In genomic region chr10:102132563-102133372, GRCh38 we compare ENCODE assay signal across 8 cellular contexts. TPM values are rescaled to one million over a fixed set of nuclear protein-coding genes. Genes with fewer than 3 reads are reported as not detected.
A peak's percentile ranks its signal among the peaks of the same experiment; 100 is the strongest.
DNase-seq lines count a peak whose midpoint lies in the region; ATAC-seq, FAIRE-seq and TF ChIP-seq lines count a peak whose summit lies in the region.

A gene with protein sequence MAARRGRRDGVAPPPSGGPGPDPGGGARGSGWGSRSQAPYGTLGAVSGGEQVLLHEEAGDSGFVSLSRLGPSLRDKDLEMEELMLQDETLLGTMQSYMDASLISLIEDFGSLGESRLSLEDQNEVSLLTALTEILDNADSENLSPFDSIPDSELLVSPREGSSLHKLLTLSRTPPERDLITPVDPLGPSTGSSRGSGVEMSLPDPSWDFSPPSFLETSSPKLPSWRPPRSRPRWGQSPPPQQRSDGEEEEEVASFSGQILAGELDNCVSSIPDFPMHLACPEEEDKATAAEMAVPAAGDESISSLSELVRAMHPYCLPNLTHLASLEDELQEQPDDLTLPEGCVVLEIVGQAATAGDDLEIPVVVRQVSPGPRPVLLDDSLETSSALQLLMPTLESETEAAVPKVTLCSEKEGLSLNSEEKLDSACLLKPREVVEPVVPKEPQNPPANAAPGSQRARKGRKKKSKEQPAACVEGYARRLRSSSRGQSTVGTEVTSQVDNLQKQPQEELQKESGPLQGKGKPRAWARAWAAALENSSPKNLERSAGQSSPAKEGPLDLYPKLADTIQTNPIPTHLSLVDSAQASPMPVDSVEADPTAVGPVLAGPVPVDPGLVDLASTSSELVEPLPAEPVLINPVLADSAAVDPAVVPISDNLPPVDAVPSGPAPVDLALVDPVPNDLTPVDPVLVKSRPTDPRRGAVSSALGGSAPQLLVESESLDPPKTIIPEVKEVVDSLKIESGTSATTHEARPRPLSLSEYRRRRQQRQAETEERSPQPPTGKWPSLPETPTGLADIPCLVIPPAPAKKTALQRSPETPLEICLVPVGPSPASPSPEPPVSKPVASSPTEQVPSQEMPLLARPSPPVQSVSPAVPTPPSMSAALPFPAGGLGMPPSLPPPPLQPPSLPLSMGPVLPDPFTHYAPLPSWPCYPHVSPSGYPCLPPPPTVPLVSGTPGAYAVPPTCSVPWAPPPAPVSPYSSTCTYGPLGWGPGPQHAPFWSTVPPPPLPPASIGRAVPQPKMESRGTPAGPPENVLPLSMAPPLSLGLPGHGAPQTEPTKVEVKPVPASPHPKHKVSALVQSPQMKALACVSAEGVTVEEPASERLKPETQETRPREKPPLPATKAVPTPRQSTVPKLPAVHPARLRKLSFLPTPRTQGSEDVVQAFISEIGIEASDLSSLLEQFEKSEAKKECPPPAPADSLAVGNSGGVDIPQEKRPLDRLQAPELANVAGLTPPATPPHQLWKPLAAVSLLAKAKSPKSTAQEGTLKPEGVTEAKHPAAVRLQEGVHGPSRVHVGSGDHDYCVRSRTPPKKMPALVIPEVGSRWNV (N-terminal part only) (plus strand): TSS chr10:102133040. CDS start chr10:102133069, 29 bp downstream.

- peaks cover 28% of the 10 kb centered on the region for H3K4me1 ChIP-seq in smooth muscle cell (ENCODE audit: low read depth)

- peaks cover 42% of the 10 kb centered on the region for H4K20me1 ChIP-seq in smooth muscle cell (ENCODE audit: low read depth)

- under 1% methylated on average over 64 of the region's 64 CpGs for WGBS in smooth muscle cell (ENCODE audit: low lambda C conversion rate)

- peak within 1 kb of the TSS; percentile 73 for H2AFZ ChIP-seq in smooth muscle cell (ENCODE audit: low read depth)

- peak; percentile 28 for FAIRE-seq in bronchial epithelial cell (lab: Jason Lieb, UNC)

- peak within 1 kb of the TSS; percentile 93 for H3K27ac ChIP-seq in smooth muscle cell (ENCODE audit: low read depth)

- peak within 1 kb of the TSS; percentile 82 for H3K4me3 ChIP-seq in WI38 (ENCODE audit: low read depth, low read length)
- peak within 1 kb of the TSS; percentile 100 for H3K4me3 ChIP-seq in bronchial epithelial cell (ENCODE audit: low read depth, low read length)
- peak within 1 kb of the TSS; percentile 86 for H3K4me3 ChIP-seq in smooth muscle cell

- TF ChIP-seq CTCF in AG09319 (IDR thresholded peaks at IDR 0.05; ENCODE audit: low read depth, low read length) (peak; percentile 88), WI38 (IDR thresholded peaks at IDR 0.05; ENCODE audit: low read depth, low read length) (peak; percentile 75), bronchial epithelial cell (IDR thresholded peaks at IDR 0.05; ENCODE audit: insufficient read depth, low read length, severe bottlenecking) (peak; percentile 87), smooth muscle cell (IDR thresholded peaks at IDR 0.05; ENCODE audit: borderline replicate concordance, insufficient read depth, poor library complexity, severe bottlenecking) (peak; percentile 87)

- peak within 1 kb of the TSS; percentile 94 for H3K9ac ChIP-seq in smooth muscle cell (ENCODE audit: low read depth)

- H3K27me3 ChIP-seq in bronchial epithelial cell (ENCODE audit: control insufficient read depth, insufficient read depth, low read length) (no peaks in the 10 kb centered on the region), smooth muscle cell (ENCODE audit: low read depth) (no peaks in the 10 kb centered on the region)

- peak within 1 kb of the TSS; percentile 82 for H3K4me2 ChIP-seq in smooth muscle cell

- ATAC-seq in GM18909 (IDR thresholded peaks at IDR 0.05; ENCODE audit: poor library complexity, unreplicated experiment): peak; percentile 96
- peak; percentile 95 for ATAC-seq in HG03175 (IDR thresholded peaks at IDR 0.05; ENCODE audit: unreplicated experiment)

- H3K36me3 ChIP-seq in bronchial epithelial cell (ENCODE audit: control insufficient read depth, insufficient read depth, low read length): peaks cover 3% of the 10 kb centered on the region
- no peaks in the 10 kb centered on the region for H3K36me3 ChIP-seq in smooth muscle cell (ENCODE audit: low read depth)

- H3K9me3 ChIP-seq in smooth muscle cell (replicated peaks; ENCODE audit: low read depth): no peaks in the 10 kb centered on the region

- H3F3A ChIP-seq in smooth muscle cell (ENCODE audit: low read depth): peaks cover 8% of the 10 kb centered on the region

- DNase-seq in AG09319 (ENCODE audit: extremely low read depth, low read depth) (peak; percentile 97), NCI-H2227 treated with DMSO at 0.1 percent for 48 hours (lab: John Stamatoyannopoulos, UW) (peak; percentile 97), bronchial epithelial cell (ENCODE audit: low read depth) (peak; percentile 96), iPS-NIHi11 (ENCODE audit: low spot score) (peak; percentile 97), smooth muscle cell (lab: John Stamatoyannopoulos, UW; ENCODE audit: unreplicated experiment) (peak; percentile 90)

- H3K79me2 ChIP-seq in smooth muscle cell (ENCODE audit: low read depth): peaks cover 45% of the 10 kb centered on the region

RNA-seq across cellular contexts. Expression of the gene that starts here (rescaled TPM):
- total RNA-seq in bronchial epithelial cell (7.8 and 10.0 TPM in 2 replicates), smooth muscle cell (22.2 and 38.1 TPM in 2 replicates)
- polyA plus RNA-seq in smooth muscle cell: 36.0 and 39.0 TPM in 2 replicates

Comparison
In these comparisons a context has a peak if more than half of its experiments do, and no peak if none do; other contexts are left out.
1. Peak in every context shown above with its lines: DNase-seq, ATAC-seq, H3K4me3 ChIP-seq and H3K27ac ChIP-seq.